8 cellular contexts compared by ENCODE assay signal in genomic region chr20:6828794-6829423, GRCh38.
DNase-seq lines count a peak whose midpoint lies in the region; ATAC-seq and TF ChIP-seq lines count a peak whose summit lies in the region.

No MANE protein-coding gene starts in this region.

- ATAC-seq in GM21360 (IDR thresholded peaks at IDR 0.05; ENCODE audit: unreplicated experiment): peak; percentile 94
- ATAC-seq in HG03460 (IDR thresholded peaks at IDR 0.05; ENCODE audit: unreplicated experiment): peak; percentile 96
- peak; percentile 77 to 88 for ATAC-seq in left cardiac atrium

- H3K27me3 Mint-ChIP-seq in activated naive CD8-positive, alpha-beta T cell treated with anti-CD3 and anti-CD28 coated beads for 36 hours: no peaks in the 10 kb centered on the region

- H3K4me1 Mint-ChIP-seq in activated naive CD8-positive, alpha-beta T cell treated with anti-CD3 and anti-CD28 coated beads for 36 hours: no peaks in the 10 kb centered on the region

- H3K4me3 ChIP-seq in prostate gland: no peak overlapping the region

- no peak overlapping the region for H3K27ac Mint-ChIP-seq in activated naive CD8-positive, alpha-beta T cell treated with anti-CD3 and anti-CD28 coated beads for 36 hours

- TF ChIP-seq POLR2A in prostate gland (IDR thresholded peaks at IDR 0.05): no peak

- WGBS in prostate gland: 0% methylated on average over 1 of the region's 1 CpG

- no peaks in the 10 kb centered on the region for H3K27me3 ChIP-seq in prostate gland (replicated peaks; ENCODE audit: insufficient read depth)

- no peaks in the 10 kb centered on the region for H3K36me3 ChIP-seq in prostate gland

- TF ChIP-seq CTCF in prostate gland (IDR thresholded peaks at IDR 0.05): peak in 3 of 4 experiments; percentile 54 to 70 (median 68)

- H3K36me3 Mint-ChIP-seq in activated naive CD8-positive, alpha-beta T cell treated with anti-CD3 and anti-CD28 coated beads for 36 hours: no peaks in the 10 kb centered on the region

- intact Hi-C loops in left cardiac atrium (cut with DNase I) (no loop called here), prostate gland (cut with DNase I) (no loop called here)

- H3K9me3 ChIP-seq in prostate gland: no peaks in the 10 kb centered on the region

- no peak overlapping the region for H3K27ac ChIP-seq in prostate gland

- DNase-seq in GDM1 (lab: John Stamatoyannopoulos, UW): peak; percentile 12
- DNase-seq in NCI-H510A treated with DMSO at 0.1 percent for 48 hours (lab: John Stamatoyannopoulos, UW): peak; percentile 87
- peak; percentile 13 for DNase-seq in activated naive CD8-positive, alpha-beta T cell treated with anti-CD3 and anti-CD28 coated beads for 36 hours
- DNase-seq in left cardiac atrium: peak; percentile 74
- peak; percentile 46 for DNase-seq in prostate gland (ENCODE audit: low spot score)
- DNase-seq in GF-D8 (lab: John Stamatoyannopoulos, UW): no peak

- no peak overlapping the region for H3K4me3 Mint-ChIP-seq in activated naive CD8-positive, alpha-beta T cell treated with anti-CD3 and anti-CD28 coated beads for 36 hours

- no peaks in the 10 kb centered on the region for H3K4me1 ChIP-seq in prostate gland (replicated peaks)

- no peaks in the 10 kb centered on the region for H3K9me3 Mint-ChIP-seq in activated naive CD8-positive, alpha-beta T cell treated with anti-CD3 and anti-CD28 coated beads for 36 hours
